ENCODE assay signal across 10 cellular contexts in genomic region chr1:58577676-58578073, GRCh38. TPM values are rescaled to one million over a fixed set of nuclear protein-coding genes. Genes with fewer than 3 reads are reported as not detected.
DNase-seq lines count a peak whose midpoint lies in the region; ATAC-seq and TF ChIP-seq lines count a peak whose summit lies in the region.
"Had no signal": no experiment of that assay in that cellular context is flagged by ENCODE, and none has a peak within 500 bp of the region (broad histone marks: within the 10 kb centered on the region; RNA-seq: fewer than 3 reads in every experiment).

No MANE protein-coding gene starts in this region.

- no peak overlapping the region for H3K27ac Mint-ChIP-seq in GM23338
- no peak overlapping the region for H3K27ac Mint-ChIP-seq in activated T-helper 2 cell treated with anti-CD3 and anti-CD28 coated beads, Interferon-gamma antibody, Interleukin-2, Interleukin-4, amounts not matched to agents 10 μg/mL and 5 μg/mL and 100 μg/mL, durations not matched to agents 14 hours and 24 hours and 36 hours

- H3K27ac ChIP-seq in GM23338 (ENCODE audit: low read depth) (no peak overlapping the region), skin epidermis (peak overlapping the region in 20 of 21 experiments; percentile 69 to 94 (median 86))

- peaks cover 50% of the 10 kb centered on the region for H3K27me3 Mint-ChIP-seq in GM23338 (ENCODE audit: insufficient read depth, low read depth, poor library complexity)
- peaks cover 64% of the 10 kb centered on the region for H3K27me3 Mint-ChIP-seq in activated T-helper 2 cell treated with anti-CD3 and anti-CD28 coated beads, Interferon-gamma antibody, Interleukin-2, Interleukin-4, amounts not matched to agents 10 μg/mL and 5 μg/mL and 100 μg/mL, durations not matched to agents 14 hours and 24 hours and 36 hours (ENCODE audit: low read depth)

- H4K20me1 ChIP-seq in GM23338 (replicated peaks; ENCODE audit: insufficient read depth), result no peaks in the 10 kb centered on the region

- H3K9me3 Mint-ChIP-seq in GM23338, result peaks cover 8% of the 10 kb centered on the region
- H3K9me3 Mint-ChIP-seq in activated T-helper 2 cell treated with anti-CD3 and anti-CD28 coated beads, Interferon-gamma antibody, Interleukin-2, Interleukin-4, amounts not matched to agents 10 μg/mL and 5 μg/mL and 100 μg/mL, durations not matched to agents 14 hours and 24 hours and 36 hours, result no peaks in the 10 kb centered on the region

- no peak overlapping the region for H3K9ac ChIP-seq in iPS-15b (ENCODE audit: low read depth, low read length)

- peaks cover 25% of the 10 kb centered on the region for H3K4me1 Mint-ChIP-seq in GM23338
- H3K4me1 Mint-ChIP-seq in activated T-helper 2 cell treated with anti-CD3 and anti-CD28 coated beads, Interferon-gamma antibody, Interleukin-2, Interleukin-4, amounts not matched to agents 10 μg/mL and 5 μg/mL and 100 μg/mL, durations not matched to agents 14 hours and 24 hours and 36 hours (ENCODE audit: low read depth), result peaks cover 31% of the 10 kb centered on the region

- H3K9me2 ChIP-seq in GM23338 (ENCODE audit: insufficient read depth), result no peaks in the 10 kb centered on the region

- H3K27me3 ChIP-seq in GM23338 (ENCODE audit: insufficient read depth) (peaks cover 64% of the 10 kb centered on the region), iPS-15b (ENCODE audit: control insufficient read depth, insufficient read depth, low read length) (peaks cover 29% of the 10 kb centered on the region)

- H3K4me3 ChIP-seq in GM23338, result peak overlapping the region; percentile 65
- H3K4me3 ChIP-seq in iPS-15b (ENCODE audit: low read depth, low read length), result peak overlapping the region; percentile 35
- peak overlapping the region; percentile 38 to 64 (median 50) for H3K4me3 ChIP-seq in skin epidermis

- H3K4me3 Mint-ChIP-seq in GM23338, result peak overlapping the region; percentile 65
- H3K4me3 Mint-ChIP-seq in activated T-helper 2 cell treated with anti-CD3 and anti-CD28 coated beads, Interferon-gamma antibody, Interleukin-2, Interleukin-4, amounts not matched to agents 10 μg/mL and 5 μg/mL and 100 μg/mL, durations not matched to agents 14 hours and 24 hours and 36 hours (ENCODE audit: low read depth), result peak overlapping the region; percentile 64

- no peaks in the 10 kb centered on the region for H3K9me3 ChIP-seq in iPS-15b (ENCODE audit: control insufficient read depth, insufficient read depth, low read length)

- DNase-seq in GM23338 (ENCODE audit: low spot score) (no peak), C1 segment of cervical spinal cord (lab: John Stamatoyannopoulos, UW) (no peak), NCI-H187 (lab: John Stamatoyannopoulos, UW) (no peak)
- DNase-seq in activated T-helper 2 cell treated with anti-CD3 and anti-CD28 coated beads, Interferon-gamma antibody, Interleukin-2, Interleukin-4, amounts not matched to agents 10 μg/mL and 5 μg/mL and 100 μg/mL, durations not matched to agents 14 hours and 24 hours and 36 hours (ENCODE audit: low spot score), result no peak
- DNase-seq: NCI-H345; stimulated activated CD4-positive, alpha-beta T cell treated with anti-CD3 and anti-CD28 coated beads, Interleukin-12 subunit alpha, Interleukin-12 subunit beta, amount 100 ng/mL, for 4 hours had no signal

- peak overlapping the region; percentile 98 for H2AFZ ChIP-seq in GM23338

- no peak for TF ChIP-seq CTCF in GM23338 (conservative IDR thresholded peaks at IDR 0.05; ENCODE audit: low read depth in 2 of 2)

- peak overlapping the region; percentile 83 for H3K4me2 ChIP-seq in GM23338

- ATAC-seq in GM23338 (no peak), GM19351 (IDR thresholded peaks at IDR 0.05; ENCODE audit: unreplicated experiment) (no peak), GM21390 (IDR thresholded peaks at IDR 0.05; ENCODE audit: unreplicated experiment) (no peak)

- H3K36me3 Mint-ChIP-seq in GM23338 (ENCODE audit: low read depth), result no peaks in the 10 kb centered on the region; the same call in 2 of the 3 replicates
- peaks cover 7% of the 10 kb centered on the region for H3K36me3 Mint-ChIP-seq in activated T-helper 2 cell treated with anti-CD3 and anti-CD28 coated beads, Interferon-gamma antibody, Interleukin-2, Interleukin-4, amounts not matched to agents 10 μg/mL and 5 μg/mL and 100 μg/mL, durations not matched to agents 14 hours and 24 hours and 36 hours (ENCODE audit: low read depth)

- no peaks in the 10 kb centered on the region for H3K36me3 ChIP-seq in GM23338 (ENCODE audit: insufficient read depth)
- no peaks in the 10 kb centered on the region for H3K36me3 ChIP-seq in iPS-15b (ENCODE audit: control insufficient read depth, insufficient read depth, low read length)

- peaks cover 6% of the 10 kb centered on the region for H3F3A ChIP-seq in GM23338 (replicated peaks; ENCODE audit: low read depth)

- intact Hi-C loops in activated T-helper 2 cell treated with anti-CD3 and anti-CD28 coated beads, Interferon-gamma antibody, Interleukin-2, Interleukin-4, amounts not matched to agents 10 μg/mL and 5 μg/mL and 100 μg/mL, durations not matched to agents 14 hours and 24 hours and 36 hours (cut with micrococcal nuclease), result loop anchor here (10.0 kb wide), 1 partner anchor 1153 kb away; the partner anchor contains the start of gene DAB1

- H3K79me2 ChIP-seq in GM23338 (replicated peaks; ENCODE audit: insufficient read depth), result no peaks in the 10 kb centered on the region

- H3K4me1 ChIP-seq in GM23338 (ENCODE audit: insufficient read depth), result peaks cover 18% of the 10 kb centered on the region
- H3K4me1 ChIP-seq in iPS-15b (ENCODE audit: control insufficient read depth, insufficient read depth, low read length), result no peaks in the 10 kb centered on the region

TF ChIP-seq in GM23338, 12 proteins besides CTCF, POLR2A, EP300 and RAD21:
- TF ChIP-seq ZNF114 (CRISPR knock-in tag; IDR thresholded peaks at IDR 0.05), result no peak
- TF ChIP-seq EZH2 (IDR thresholded peaks at IDR 0.05; ENCODE audit: low read depth, unreplicated experiment), result peak; percentile 18

RNA-seq across cellular contexts. Expression of gene TACSTD2, which starts 0.6 kb away (rescaled TPM):
- total RNA-seq in GM23338 (2014; rRNA removed; shearing (Covaris generic)), result 1.4 and 1.5 TPM in 2 replicates
- polyA plus RNA-seq in GM23338 (2016; fragmentation: Nextera tagmentation; extraction: Ambion mirVana), result 0.77 and 0.86 TPM in 2 replicates
- 0.07 and 0.09 TPM in 2 replicates for total RNA-seq in activated T-helper 2 cell treated with anti-CD3 and anti-CD28 coated beads, Interferon-gamma antibody, Interleukin-2, Interleukin-4, amounts not matched to agents 10 μg/mL and 5 μg/mL and 100 μg/mL, durations not matched to agents 14 hours and 24 hours and 36 hours

RNA-seq across cellular contexts. Expression of gene OMA1, which starts 31.1 kb away (rescaled TPM):
- 19.9 and 21.3 TPM in 2 replicates for total RNA-seq in GM23338 (2014; rRNA removed; shearing (Covaris generic))
- polyA plus RNA-seq in GM23338 (2016; fragmentation: Nextera tagmentation; extraction: Ambion mirVana), result 29.9 and 33.1 TPM in 2 replicates
- 10.2 and 10.3 TPM in 2 replicates for total RNA-seq in activated T-helper 2 cell treated with anti-CD3 and anti-CD28 coated beads, Interferon-gamma antibody, Interleukin-2, Interleukin-4, amounts not matched to agents 10 μg/mL and 5 μg/mL and 100 μg/mL, durations not matched to agents 14 hours and 24 hours and 36 hours
